In the genomic region with DNA sequence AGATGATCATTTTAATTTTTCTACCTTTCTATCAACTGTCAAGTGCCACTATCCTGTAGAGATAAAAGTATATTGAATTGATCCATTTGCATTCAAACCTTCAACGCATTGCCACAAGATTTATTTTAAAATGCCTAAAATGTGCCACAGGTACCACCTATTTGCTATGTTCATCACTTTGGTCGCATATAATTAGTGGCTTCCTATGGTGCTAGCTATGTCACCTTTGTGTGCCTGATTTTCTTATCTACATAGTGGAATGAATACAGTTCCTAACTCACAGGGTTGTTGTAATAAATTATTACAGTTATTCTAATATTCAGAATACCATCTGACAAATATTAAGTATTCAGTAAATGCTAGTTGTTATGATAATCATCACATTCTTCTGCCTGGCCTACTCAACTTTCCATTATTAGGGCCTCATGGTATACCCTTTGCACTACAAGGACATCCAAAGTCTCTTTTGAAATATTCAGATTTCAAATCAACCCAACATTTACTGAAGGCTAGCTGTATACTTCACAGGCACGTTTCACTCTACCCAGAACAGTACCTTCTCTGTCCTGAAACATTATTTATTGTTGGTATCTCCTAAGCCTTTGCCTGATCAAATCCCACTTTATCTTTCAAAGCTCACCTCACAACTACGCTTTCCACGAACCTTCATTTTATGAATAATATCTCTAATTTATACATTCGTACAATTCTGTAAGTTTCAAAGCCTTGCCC, we compare ENCODE assay signal across 2 cellular contexts.
TF ChIP-seq lines count a peak whose summit lies in the region.

No MANE protein-coding gene starts in this region.

TF ChIP-seq in HCT116, 20 proteins besides CTCF, POLR2A, EP300 and RAD21 (continued from another document):
- TF ChIP-seq, protein P1, sequence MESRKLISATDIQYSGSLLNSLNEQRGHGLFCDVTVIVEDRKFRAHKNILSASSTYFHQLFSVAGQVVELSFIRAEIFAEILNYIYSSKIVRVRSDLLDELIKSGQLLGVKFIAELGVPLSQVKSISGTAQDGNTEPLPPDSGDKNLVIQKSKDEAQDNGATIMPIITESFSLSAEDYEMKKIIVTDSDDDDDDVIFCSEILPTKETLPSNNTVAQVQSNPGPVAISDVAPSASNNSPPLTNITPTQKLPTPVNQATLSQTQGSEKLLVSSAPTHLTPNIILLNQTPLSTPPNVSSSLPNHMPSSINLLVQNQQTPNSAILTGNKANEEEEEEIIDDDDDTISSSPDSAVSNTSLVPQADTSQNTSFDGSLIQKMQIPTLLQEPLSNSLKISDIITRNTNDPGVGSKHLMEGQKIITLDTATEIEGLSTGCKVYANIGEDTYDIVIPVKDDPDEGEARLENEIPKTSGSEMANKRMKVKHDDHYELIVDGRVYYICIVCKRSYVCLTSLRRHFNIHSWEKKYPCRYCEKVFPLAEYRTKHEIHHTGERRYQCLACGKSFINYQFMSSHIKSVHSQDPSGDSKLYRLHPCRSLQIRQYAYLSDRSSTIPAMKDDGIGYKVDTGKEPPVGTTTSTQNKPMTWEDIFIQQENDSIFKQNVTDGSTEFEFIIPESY (IDR thresholded peaks at IDR 0.05; ENCODE audit: extremely low read depth, insufficient replicate concordance, low read length), result no peak
- TF ChIP-seq, protein P2, sequence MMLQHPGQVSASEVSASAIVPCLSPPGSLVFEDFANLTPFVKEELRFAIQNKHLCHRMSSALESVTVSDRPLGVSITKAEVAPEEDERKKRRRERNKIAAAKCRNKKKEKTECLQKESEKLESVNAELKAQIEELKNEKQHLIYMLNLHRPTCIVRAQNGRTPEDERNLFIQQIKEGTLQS (IDR thresholded peaks at IDR 0.05), result no peak
- no peak for TF ChIP-seq SIN3A (IDR thresholded peaks at IDR 0.05; ENCODE audit: low read depth)

TF ChIP-seq in endothelial cell of umbilical vein, 7 proteins besides CTCF, POLR2A, EP300 and RAD21 (continued from another document):
- TF ChIP-seq GATA2 (IDR thresholded peaks at IDR 0.05; ENCODE audit: insufficient read depth, insufficient read length, low read depth, low read length), result no peak
- TF ChIP-seq JUN (IDR thresholded peaks at IDR 0.05; ENCODE audit: borderline replicate concordance, insufficient read depth, insufficient read length, low read depth), result no peak
TF ChIP-seq in endothelial cell of umbilical vein: peak in this region for 0.
